Comparison of ENCODE assay signal across 17 cellular contexts in the genomic region with DNA sequence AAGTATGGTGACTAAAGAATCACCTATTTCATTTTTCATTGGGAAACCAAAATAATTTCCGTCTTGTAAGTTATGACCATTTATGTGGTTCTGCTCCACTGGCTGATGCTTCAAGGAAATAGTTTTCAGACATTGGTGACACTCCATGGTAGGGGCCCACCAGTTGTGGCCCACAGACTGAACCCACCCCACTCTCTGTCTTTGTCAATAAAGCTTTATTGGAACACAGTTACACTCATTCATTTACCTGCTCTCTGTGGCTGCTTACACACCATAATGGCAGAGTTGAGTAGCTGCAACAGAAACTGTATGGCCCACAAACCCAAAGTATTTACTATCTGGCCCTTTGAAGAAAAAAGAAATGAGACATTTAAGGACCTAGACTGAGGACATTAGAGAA.
"Had no signal": no experiment of that assay in that cellular context is flagged by ENCODE, and none has a peak within 500 bp of the region (broad histone marks: within the 10 kb centered on the region; RNA-seq: fewer than 3 reads in every experiment).

No MANE protein-coding gene starts in this region.

- H3K27ac Mint-ChIP-seq: dendritic cell treated with granulocyte-macrophage colony-stimulating factor and Interleukin-4, amounts not matched to agents 40 ng/mL and 50 ng/mL, for 4 days; effector memory CD8-positive, alpha-beta T cell; naive thymus-derived CD8-positive, alpha-beta T cell had no signal

- H3K9me3 Mint-ChIP-seq: dendritic cell treated with granulocyte-macrophage colony-stimulating factor and Interleukin-4, amounts not matched to agents 40 ng/mL and 50 ng/mL, for 4 days; effector memory CD8-positive, alpha-beta T cell had no signal

- ATAC-seq: effector memory CD8-positive, alpha-beta T cell; left colon; left ventricle myocardium superior; naive thymus-derived CD8-positive, alpha-beta T cell had no signal

- DNase-seq: effector memory CD8-positive, alpha-beta T cell; erythroblast; foreskin melanocyte; head of caudate nucleus; left colon; left ventricle myocardium superior; mesendoderm; naive thymus-derived CD8-positive, alpha-beta T cell; posterior cingulate gyrus; sigmoid colon; stimulated activated CD4-positive, alpha-beta T cell treated with anti-CD3 and anti-CD28 coated beads, Interleukin-2, amount 100 ng/mL, for 24 hours; stimulated activated CD4-positive, alpha-beta T cell treated with anti-CD3 and anti-CD28 coated beads, Interleukin-4, amount 100 ng/mL, for 4 hours; stimulated activated naive CD4-positive, alpha-beta T cell; stomach; substantia nigra; transverse colon had no signal

- H3K4me3 Mint-ChIP-seq: dendritic cell treated with granulocyte-macrophage colony-stimulating factor and Interleukin-4, amounts not matched to agents 40 ng/mL and 50 ng/mL, for 4 days; effector memory CD8-positive, alpha-beta T cell; naive thymus-derived CD8-positive, alpha-beta T cell had no signal
